Comparison of ENCODE assay signal across 12 cellular contexts in genomic region chr22:48084041-48084748, GRCh38.
A peak's percentile ranks its signal among the peaks of the same experiment; 100 is the strongest.
DNase-seq lines count a peak whose midpoint lies in the region; ATAC-seq and TF ChIP-seq lines count a peak whose summit lies in the region.
"Had no signal": no experiment of that assay in that cellular context is flagged by ENCODE, and none has a peak within 500 bp of the region (broad histone marks: within the 10 kb centered on the region; RNA-seq: fewer than 3 reads in every experiment).

No MANE protein-coding gene starts in this region.

- H3K27me3 ChIP-seq in sigmoid colon (no peaks in the 10 kb centered on the region), brain microvascular endothelial cell (replicated peaks) (no peaks in the 10 kb centered on the region)
- H3K27me3 ChIP-seq in CD8-positive, alpha-beta T cell (ENCODE audit: insufficient read depth, low read length) = no peaks in the 10 kb centered on the region

- TF ChIP-seq EP300 in sigmoid colon (IDR thresholded peaks at IDR 0.05) = no peak

- peaks cover 0 to 3% (median 3%) of the 10 kb centered on the region in 4 donors for H3K4me1 ChIP-seq in sigmoid colon
- peaks cover 10% of the 10 kb centered on the region for H3K4me1 ChIP-seq in CD8-positive, alpha-beta T cell (ENCODE audit: insufficient read depth, low read length)

- H3K36me3 ChIP-seq in sigmoid colon (no peaks in the 10 kb centered on the region), brain microvascular endothelial cell (replicated peaks) (no peaks in the 10 kb centered on the region)
- no peaks in the 10 kb centered on the region for H3K36me3 ChIP-seq in CD8-positive, alpha-beta T cell (ENCODE audit: insufficient read depth, low read length)

- peaks cover 16% of the 10 kb centered on the region for H3K4me1 Mint-ChIP-seq in CD8-positive, alpha-beta T cell (ENCODE audit: low read depth)

- TF ChIP-seq CTCF in sigmoid colon (IDR thresholded peaks at IDR 0.05) (no peak), brain microvascular endothelial cell (IDR thresholded peaks at IDR 0.05; ENCODE audit: low read depth, low read length, missing control alignments) (no peak)
- TF ChIP-seq CTCF in CD8-positive, alpha-beta T cell (IDR thresholded peaks at IDR 0.05) = no peak

- in situ Hi-C loops in brain microvascular endothelial cell (cut with HindIII; ENCODE audit: low pct_ligation_motif_present, low sequenced_read_pairs) = no loop called here

- H3K36me3 Mint-ChIP-seq in CD8-positive, alpha-beta T cell = no peaks in the 10 kb centered on the region
- H3K36me3 Mint-ChIP-seq: naive thymus-derived CD4-positive, alpha-beta T cell had no signal

- no peak overlapping the region for H3K27ac ChIP-seq in sigmoid colon
- no peak overlapping the region for H3K27ac ChIP-seq in CD8-positive, alpha-beta T cell (ENCODE audit: low read depth, low read length)
- no peak overlapping the region for H3K27ac ChIP-seq in brain microvascular endothelial cell
- H3K27ac ChIP-seq: HL-60 had no signal

- H3K4me3 Mint-ChIP-seq in CD8-positive, alpha-beta T cell = no peak overlapping the region

- no peaks in the 10 kb centered on the region for H3K9me3 ChIP-seq in sigmoid colon
- H3K9me3 ChIP-seq in CD8-positive, alpha-beta T cell (ENCODE audit: low read length) = no peaks in the 10 kb centered on the region

- CTCF ChIA-PET in CD8-positive, alpha-beta T cell (lab: Charles Lee) = no interaction called here

- POLR2A ChIA-PET in CD8-positive, alpha-beta T cell (lab: Charles Lee) = no interaction called here

- no peaks in the 10 kb centered on the region for H3K9me3 Mint-ChIP-seq in CD8-positive, alpha-beta T cell
- H3K9me3 Mint-ChIP-seq: naive thymus-derived CD4-positive, alpha-beta T cell had no signal

- no peak for TF ChIP-seq POLR2A in sigmoid colon (IDR thresholded peaks at IDR 0.05)

- H3K4me3 ChIP-seq in sigmoid colon = no peak overlapping the region
- H3K4me3 ChIP-seq in CD8-positive, alpha-beta T cell (ENCODE audit: low read depth, low read length) = no peak overlapping the region
- no peak overlapping the region for H3K4me3 ChIP-seq in brain microvascular endothelial cell (ENCODE audit: low read depth, low read length)

- peak; percentile 55 for ATAC-seq in GM19043 (IDR thresholded peaks at IDR 0.05; ENCODE audit: low read depth, unreplicated experiment)
- ATAC-seq in HG02678 (IDR thresholded peaks at IDR 0.05; ENCODE audit: unreplicated experiment) = peak; percentile 65
- ATAC-seq in CD8-positive, alpha-beta T cell = no peak
- ATAC-seq: naive thymus-derived CD4-positive, alpha-beta T cell had no signal

- intact Hi-C loops in sigmoid colon (cut with DNase I) = no loop called here
- intact Hi-C loops in CD8-positive, alpha-beta T cell (cut with DNase I, micrococcal nuclease) = no loop called here

- peaks cover 7% of the 10 kb centered on the region for H3K27me3 Mint-ChIP-seq in CD8-positive, alpha-beta T cell (ENCODE audit: low read depth)

- DNase-seq in RPMI8226 (peak; percentile 71), sigmoid colon (peak; percentile 29), brain microvascular endothelial cell (no peak), T-helper 9 cell (no peak)
- no peak for DNase-seq in CD8-positive, alpha-beta T cell
- DNase-seq: activated CD4-positive, alpha-beta T cell treated with anti-CD3 and anti-CD28 coated beads, Interleukin-2, amount 50 U/mL, for 48 hours; naive thymus-derived CD4-positive, alpha-beta T cell; NCI-H1694; Right ventricle myocardium superior had no signal

- no peak overlapping the region for H3K27ac Mint-ChIP-seq in CD8-positive, alpha-beta T cell

- WGBS in sigmoid colon, 2 donors = 41 to 67% methylated on average over 13 of the region's 13 CpGs

Comparison
In these comparisons a context has a peak if more than half of its experiments do, and no peak if none do; other contexts are left out.
1. DNase-seq: peak in RPMI8226 (single experiment) and sigmoid colon (single experiment); none in CD8-positive, alpha-beta T cell (0 of 7), brain microvascular endothelial cell (single experiment) and T-helper 9 cell (single experiment).